In the genomic region with DNA sequence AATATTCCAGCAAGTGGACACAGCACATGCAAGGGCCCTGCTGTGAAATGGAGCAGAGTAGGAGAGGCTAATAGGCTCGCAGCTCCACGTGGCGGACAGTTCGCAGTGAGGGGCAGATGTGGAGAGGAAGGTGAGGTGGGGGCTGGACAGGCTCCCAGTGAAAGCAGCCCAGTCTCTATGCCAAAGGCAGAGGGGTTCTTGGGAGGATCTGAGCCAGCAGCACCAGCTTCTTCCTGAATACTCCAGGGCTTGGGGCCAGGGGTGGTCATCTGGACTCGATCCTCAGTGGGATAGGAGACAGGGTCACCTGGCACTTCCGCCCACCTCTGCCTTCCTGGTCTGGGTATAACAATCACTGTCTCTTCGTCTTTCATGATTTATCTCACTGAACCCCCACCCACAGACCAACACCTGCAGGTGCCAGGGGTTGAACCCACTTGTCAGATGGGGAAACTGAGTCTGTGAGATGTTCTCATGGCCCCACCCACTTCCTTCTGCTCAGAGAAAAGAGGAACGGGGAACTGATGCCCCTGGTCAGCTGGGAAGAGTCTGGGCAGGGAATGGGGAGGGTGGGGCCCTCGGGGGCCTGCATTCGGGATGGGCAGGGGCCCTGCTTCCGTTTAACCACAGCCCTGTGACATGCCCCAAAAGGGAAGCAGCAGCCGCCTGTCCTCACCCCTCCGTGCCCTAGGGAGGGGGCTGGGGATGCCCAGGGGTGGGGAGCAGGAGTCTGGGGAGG, we compare ENCODE assay signal across 21 cellular contexts.
DNase-seq lines count a peak whose midpoint lies in the region; ATAC-seq and TF ChIP-seq lines count a peak whose summit lies in the region.
"Had no signal": no experiment of that assay in that cellular context is flagged by ENCODE, and none has a peak within 500 bp of the region (broad histone marks: within the 10 kb centered on the region; RNA-seq: fewer than 3 reads in every experiment).

No MANE protein-coding gene starts in this region.

- no peak overlapping the region for H2AFZ ChIP-seq in SK-N-SH (ENCODE audit: low read depth)

- CTCF ChIA-PET in activated CD8-positive, alpha-beta memory T cell treated with anti-CD3 and anti-CD28 coated beads, Interleukin-2, amount 10 ng/mL, durations not matched to agents 7 days and 5 days (lab: Charles Lee), result interaction anchor here (0.8 kb wide), 1 partner anchor 12 kb away, joined by 3 read pairs; no protein-coding TSS in a partner anchor
- CTCF ChIA-PET in SK-N-SH (lab: Yijun Ruan, JAX), result interaction anchor here (1.0 to 1.6 kb wide), 2 partner anchors 37 to 81 kb away, joined by 3 to 4 read pairs; no protein-coding TSS in a partner anchor

- H3K79me2 ChIP-seq in SK-N-SH (ENCODE audit: insufficient read depth), result no peaks in the 10 kb centered on the region

- H3K9me3 Mint-ChIP-seq in activated CD8-positive, alpha-beta memory T cell treated with anti-CD3 and anti-CD28 coated beads, Interleukin-2, amount 10 ng/mL, durations not matched to agents 7 days and 5 days (ENCODE audit: low read depth), result no peaks in the 10 kb centered on the region
- H3K9me3 Mint-ChIP-seq: CD4-positive, alpha-beta memory T cell; stimulated activated naive B cell treated with anti-CD40 and anti-IgM and Interleukin-4, amounts not matched to agents 10 μg/mL and 1 μg/mL and 100 μg/mL, for 72 hours; T-helper 2 cell treated with Interferon-gamma antibody and Interleukin-4, amounts not matched to agents 5 μg/mL and 100 μg/mL, for 36 hours had no signal

- TF ChIP-seq RAD21 in SK-N-SH (IDR thresholded peaks at IDR 0.05; ENCODE audit: low read length), result no peak

- H3K36me3 ChIP-seq in right atrium auricular region (no peaks in the 10 kb centered on the region), mucosa of descending colon (ENCODE audit: low read depth) (no peaks in the 10 kb centered on the region), upper lobe of left lung (no peaks in the 10 kb centered on the region), SK-N-SH (replicated peaks in 1 of 2; ENCODE audit: control insufficient read depth in 1 of 2, insufficient read depth in 2 of 2, low read length in 1 of 2) (no peaks in the 10 kb centered on the region)
- H3K36me3 ChIP-seq: MG63, uterus had no signal

- no peak overlapping the region for H3K9ac ChIP-seq in SK-N-SH

- no peaks in the 10 kb centered on the region for H3K27me3 ChIP-seq in right atrium auricular region
- H3K27me3 ChIP-seq in upper lobe of left lung, result no peaks in the 10 kb centered on the region
- H3K27me3 ChIP-seq in SK-N-SH (ENCODE audit: insufficient read depth), result no peaks in the 10 kb centered on the region
- H3K27me3 ChIP-seq: MG63, uterus had no signal

- TF ChIP-seq POLR2A in upper lobe of left lung (IDR thresholded peaks at IDR 0.05), result peak in 1 of 4 donors; percentile 8

- H3K4me1 ChIP-seq in right atrium auricular region (peaks cover 0 to 14% of the 10 kb centered on the region in 2 donors), mucosa of descending colon (ENCODE audit: low read depth) (peaks cover 15% of the 10 kb centered on the region), upper lobe of left lung (peaks cover 42 to 70% (median 53%) of the 10 kb centered on the region in 4 donors), SK-N-SH (ENCODE audit: control insufficient read depth in 1 of 2, insufficient read depth in 2 of 2, low read depth in 1 of 2, low read length in 1 of 2) (peaks cover 0 to 2% of the 10 kb centered on the region in 2 experiments; a peak in 1 of 4 replicates)

- H3K4me3 ChIP-seq in right atrium auricular region (no peak overlapping the region), mucosa of descending colon (no peak overlapping the region), upper lobe of left lung (no peak overlapping the region), SK-N-SH (ENCODE audit: low read depth in 2 of 2, low read length in 1 of 2) (no peak overlapping the region)
- H3K4me3 ChIP-seq: MG63, uterus had no signal

- H3K9me2 ChIP-seq in SK-N-SH, result no peaks in the 10 kb centered on the region

- DNase-seq in Right ventricle myocardium inferior (ENCODE audit: missing footprints) (peak; percentile 83), right atrium auricular region (ENCODE audit: low spot score) (no peak), cardiac septum (ENCODE audit: low spot score) (peak; percentile 84), mucosa of descending colon (peak in 2 of 3 donors; percentile 46 to 78), upper lobe of left lung (peak in 1 of 2 donors; percentile 81), SK-N-SH (no peak)
- DNase-seq in activated CD8-positive, alpha-beta memory T cell treated with anti-CD3 and anti-CD28 coated beads, Interleukin-2, amount 10 ng/mL, durations not matched to agents 7 days and 5 days, result no peak
- DNase-seq: activated effector memory CD4-positive, alpha-beta T cell treated with Interleukin-2 at 50 U/mL for 16 hours; CD4-positive, alpha-beta memory T cell; effector CD8-positive, alpha-beta T cell; EL; kidney glomerular epithelial cell; MG63; NCI-H2029; SHP77; stimulated activated CD4-positive, alpha-beta T cell treated with anti-CD3 and anti-CD28 coated beads, Interleukin-15, amount 100 ng/mL, for 24 hours; stimulated activated naive B cell treated with anti-CD40 and anti-IgM and Interleukin-4, amounts not matched to agents 10 μg/mL and 1 μg/mL and 100 μg/mL, for 72 hours; uterus had no signal

- H3K4me1 Mint-ChIP-seq in activated CD8-positive, alpha-beta memory T cell treated with anti-CD3 and anti-CD28 coated beads, Interleukin-2, amount 10 ng/mL, durations not matched to agents 7 days and 5 days, result peaks cover 11% of the 10 kb centered on the region
- H3K4me1 Mint-ChIP-seq: CD4-positive, alpha-beta memory T cell had no signal

- no peak for TF ChIP-seq CTCF in right atrium auricular region (IDR thresholded peaks at IDR 0.05)
- TF ChIP-seq CTCF in mucosa of descending colon (IDR thresholded peaks at IDR 0.05), result no peak
- peak in 1 of 6 experiments; percentile 7 for TF ChIP-seq CTCF in upper lobe of left lung (IDR thresholded peaks at IDR 0.05)
- no peak for TF ChIP-seq CTCF in SK-N-SH (IDR thresholded peaks at IDR 0.05)

- intact Hi-C loops in Right ventricle myocardium inferior (cut with DNase I), result no loop called here
- intact Hi-C loops in cardiac septum (cut with DNase I), result no loop called here
- intact Hi-C loops in mucosa of descending colon (cut with DNase I, micrococcal nuclease), result no loop called here

- H3K27me3 Mint-ChIP-seq in activated CD8-positive, alpha-beta memory T cell treated with anti-CD3 and anti-CD28 coated beads, Interleukin-2, amount 10 ng/mL, durations not matched to agents 7 days and 5 days, result peaks cover 21% of the 10 kb centered on the region

- WGBS in upper lobe of left lung, 2 donors, result 72 to 82% methylated on average over 9 to 13 of the region's 13 CpGs
- 78% methylated on average over 11 of the region's 13 CpGs for WGBS in SK-N-SH (ENCODE audit: low lambda C conversion rate)

- H3K4me2 ChIP-seq in SK-N-SH, result no peak overlapping the region

- no peaks in the 10 kb centered on the region for H4K20me1 ChIP-seq in SK-N-SH (ENCODE audit: insufficient read depth)

- H3K27ac Mint-ChIP-seq in activated CD8-positive, alpha-beta memory T cell treated with anti-CD3 and anti-CD28 coated beads, Interleukin-2, amount 10 ng/mL, durations not matched to agents 7 days and 5 days, result no peak overlapping the region
- H3K27ac Mint-ChIP-seq: CD4-positive, alpha-beta memory T cell; stimulated activated naive B cell treated with anti-CD40 and anti-IgM and Interleukin-4, amounts not matched to agents 10 μg/mL and 1 μg/mL and 100 μg/mL, for 72 hours; T-helper 2 cell treated with Interferon-gamma antibody and Interleukin-4, amounts not matched to agents 5 μg/mL and 100 μg/mL, for 36 hours had no signal

- no peaks in the 10 kb centered on the region for H3F3A ChIP-seq in SK-N-SH (replicated peaks; ENCODE audit: insufficient read depth)

- no peaks in the 10 kb centered on the region for H3K9me3 ChIP-seq in right atrium auricular region
- H3K9me3 ChIP-seq in mucosa of descending colon, result no peaks in the 10 kb centered on the region
- H3K9me3 ChIP-seq in upper lobe of left lung, result no peaks in the 10 kb centered on the region
- no peaks in the 10 kb centered on the region for H3K9me3 ChIP-seq in SK-N-SH
- H3K9me3 ChIP-seq: MG63, uterus had no signal

- ATAC-seq in Right ventricle myocardium inferior, result peak; percentile 37
- ATAC-seq in mucosa of descending colon, result no peak
- ATAC-seq in upper lobe of left lung (ENCODE audit: low FRiP score in 2 of 2), result peak in 1 of 2 donors; percentile 20
- ATAC-seq in activated CD8-positive, alpha-beta memory T cell treated with anti-CD3 and anti-CD28 coated beads, Interleukin-2, amount 10 ng/mL, durations not matched to agents 7 days and 5 days, result no peak
- ATAC-seq in HG03139 (IDR thresholded peaks at IDR 0.05; ENCODE audit: unreplicated experiment), result no peak
- ATAC-seq: activated CD4-positive, CD25-positive, alpha-beta regulatory T cell treated with anti-CD3 and anti-CD28 coated beads, Interleukin-2, amount 50 U/mL, for 24 hours; stimulated activated naive B cell treated with anti-CD40 and anti-IgM and Interleukin-4, amounts not matched to agents 10 μg/mL and 1 μg/mL and 100 μg/mL, for 72 hours had no signal

- POLR2A ChIA-PET in SK-N-SH (lab: Yijun Ruan, JAX), result no interaction called here

- TF ChIP-seq EP300 in upper lobe of left lung (IDR thresholded peaks at IDR 0.05), result peak in 1 of 4 donors; percentile 20
- no peak for TF ChIP-seq EP300 in SK-N-SH (IDR thresholded peaks at IDR 0.05; ENCODE audit: borderline replicate concordance in 1 of 2, low read depth in 1 of 2, low read length in 1 of 2)

- H3K27ac ChIP-seq in right atrium auricular region (peak overlapping the region in 1 of 2 donors; percentile 42), upper lobe of left lung (peak overlapping the region; percentile 76 to 89 (median 84)), SK-N-SH (ENCODE audit: low read depth in 2 of 2, low read length in 1 of 2) (no peak overlapping the region)
- H3K27ac ChIP-seq: uterus had no signal

- no peak overlapping the region for H3K4me3 Mint-ChIP-seq in activated CD8-positive, alpha-beta memory T cell treated with anti-CD3 and anti-CD28 coated beads, Interleukin-2, amount 10 ng/mL, durations not matched to agents 7 days and 5 days
- H3K4me3 Mint-ChIP-seq: CD4-positive, alpha-beta memory T cell; stimulated activated naive B cell treated with anti-CD40 and anti-IgM and Interleukin-4, amounts not matched to agents 10 μg/mL and 1 μg/mL and 100 μg/mL, for 72 hours; T-helper 2 cell treated with Interferon-gamma antibody and Interleukin-4, amounts not matched to agents 5 μg/mL and 100 μg/mL, for 36 hours had no signal

- H3K36me3 Mint-ChIP-seq in activated CD8-positive, alpha-beta memory T cell treated with anti-CD3 and anti-CD28 coated beads, Interleukin-2, amount 10 ng/mL, durations not matched to agents 7 days and 5 days, result no peaks in the 10 kb centered on the region
- H3K36me3 Mint-ChIP-seq: CD4-positive, alpha-beta memory T cell; stimulated activated naive B cell treated with anti-CD40 and anti-IgM and Interleukin-4, amounts not matched to agents 10 μg/mL and 1 μg/mL and 100 μg/mL, for 72 hours had no signal

TF ChIP-seq in SK-N-SH, 30 proteins besides CTCF, POLR2A, EP300 and RAD21 (continues in another document):
- no peak for TF ChIP-seq ELF1 (IDR thresholded peaks at IDR 0.05)
- no peak for TF ChIP-seq NFIC (IDR thresholded peaks at IDR 0.05; ENCODE audit: borderline replicate concordance)
- TF ChIP-seq GATA2 (CRISPR knock-in tag; IDR thresholded peaks at IDR 0.05), result no peak
- no peak for TF ChIP-seq SIN3A (IDR thresholded peaks at IDR 0.05; ENCODE audit: borderline replicate concordance, low read depth, low read length)

Comparison
In these comparisons a context has a peak if more than half of its experiments do, and no peak if none do; other contexts are left out.
1. DNase-seq: peak in Right ventricle myocardium inferior (single experiment), cardiac septum (single experiment) and mucosa of descending colon (2 of 3); none in right atrium auricular region (single experiment), activated CD8-positive, alpha-beta memory T cell treated with anti-CD3 and anti-CD28 coated beads, Interleukin-2, amount 10 ng/mL, durations not matched to agents 7 days and 5 days (single experiment) and SK-N-SH (single experiment).
2. H3K27ac ChIP-seq: peak in upper lobe of left lung (4 of 4); none in SK-N-SH (0 of 2).